ENCODE assay signal across 9 cellular contexts in the genomic region with DNA sequence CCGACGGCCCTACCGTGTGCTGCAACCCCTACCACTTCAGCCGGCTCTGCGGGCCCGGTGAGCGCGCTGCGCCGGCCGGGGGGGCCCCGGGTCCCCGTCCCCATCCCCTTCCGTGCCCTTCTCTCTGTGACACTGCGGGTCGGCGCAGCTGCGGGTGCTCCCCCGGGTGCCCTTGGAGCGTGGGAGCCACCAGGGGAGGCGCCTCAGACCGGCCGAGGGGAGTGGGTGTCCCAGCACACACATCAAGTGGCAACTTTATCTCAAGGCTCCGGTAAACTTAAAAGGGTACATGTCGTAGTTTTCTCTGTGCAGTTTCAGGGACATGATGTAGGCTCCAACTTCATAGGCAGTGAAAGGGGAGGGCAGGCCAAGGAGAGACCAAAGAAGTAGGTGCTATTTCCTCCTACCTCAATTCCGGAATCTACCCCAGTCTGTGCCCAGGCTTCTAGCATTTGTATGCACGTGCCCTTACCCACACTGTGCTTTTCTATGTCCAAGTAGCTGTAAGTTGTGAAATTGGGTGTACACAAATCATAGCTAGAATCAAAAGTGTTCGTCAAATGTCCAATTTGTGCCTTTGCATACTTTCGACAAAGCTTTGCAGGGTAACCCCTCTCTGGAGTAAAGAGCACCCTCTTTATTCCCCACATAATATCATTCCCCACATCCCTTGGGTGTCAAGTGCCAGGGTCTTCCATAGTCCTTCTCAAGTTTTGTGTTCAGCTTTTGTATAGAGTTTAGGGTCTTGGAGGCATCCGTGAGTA. TPM values are rescaled to one million over a fixed set of nuclear protein-coding genes. Genes with fewer than 3 reads are reported as not detected.
DNase-seq lines count a peak whose midpoint lies in the region; ATAC-seq, FAIRE-seq and TF ChIP-seq lines count a peak whose summit lies in the region.
"Had no signal": no experiment of that assay in that cellular context is flagged by ENCODE, and none has a peak within 500 bp of the region (broad histone marks: within the 10 kb centered on the region; RNA-seq: fewer than 3 reads in every experiment).

No MANE protein-coding gene starts in this region.

- 4 to 10% (median 5%) methylated on average over 22 to 30 of the region's 30 CpGs for WGBS in ovary, 3 donors

- CTCF ChIA-PET in endothelial cell of umbilical vein (lab: Charles Lee) = interaction anchor here (0.6 to 14.2 kb wide), 17 partner anchors 10 to 147 kb away, joined by 3 to 226 read pairs (median 3); no protein-coding TSS in a partner anchor
- CTCF ChIA-PET in GM10248 (lab: Yijun Ruan, JAX) = interaction anchor here (1.8 kb wide), 1 partner anchor 85 kb away, joined by 4 read pairs; no protein-coding TSS in a partner anchor

- H3F3A ChIP-seq in OCI-LY1 (ENCODE audit: insufficient read depth, low read length) = no peaks in the 10 kb centered on the region

- H3K9ac ChIP-seq in DND-41 (ENCODE audit: low read depth, low read length) (peak overlapping the region; percentile 66), OCI-LY1 (ENCODE audit: low read length) (peak overlapping the region; percentile 98), endothelial cell of umbilical vein (replicated peaks; ENCODE audit: extremely low read depth, insufficient read depth, low read length) (peak overlapping the region; percentile 78)

- FAIRE-seq in endothelial cell of umbilical vein (lab: Jason Lieb, UNC) = peak; percentile 72

- H3K79me2 ChIP-seq in DND-41 (ENCODE audit: insufficient read depth, low read length) = peaks cover 59% of the 10 kb centered on the region
- H3K79me2 ChIP-seq in OCI-LY1 (ENCODE audit: insufficient read depth, low read length) = peaks cover 13% of the 10 kb centered on the region
- peaks cover 44% of the 10 kb centered on the region for H3K79me2 ChIP-seq in endothelial cell of umbilical vein (ENCODE audit: control insufficient read depth, insufficient read depth, low read length)

- H3K4me1 ChIP-seq in DND-41 (ENCODE audit: insufficient read depth, low read length) (peaks cover 56% of the 10 kb centered on the region), OCI-LY1 (ENCODE audit: insufficient read depth, low read length, severe bottlenecking) (peaks cover 56% of the 10 kb centered on the region), endothelial cell of umbilical vein (ENCODE audit: control insufficient read depth, extremely low read depth, insufficient read depth, low read length) (peaks cover 44% of the 10 kb centered on the region), ovary (ENCODE audit: insufficient read depth) (peaks cover 23% of the 10 kb centered on the region), foreskin keratinocyte (peaks cover 3% of the 10 kb centered on the region)

- no peaks in the 10 kb centered on the region for H3K9me3 ChIP-seq in DND-41 (ENCODE audit: insufficient read depth, low read length, severe bottlenecking)
- H3K9me3 ChIP-seq in OCI-LY1 (ENCODE audit: low read length) = no peaks in the 10 kb centered on the region
- H3K9me3 ChIP-seq in endothelial cell of umbilical vein (replicated peaks; ENCODE audit: control insufficient read depth, insufficient read depth, low read length) = no peaks in the 10 kb centered on the region
- no peaks in the 10 kb centered on the region for H3K9me3 ChIP-seq in ovary

- H3K9me1 ChIP-seq in endothelial cell of umbilical vein (replicated peaks; ENCODE audit: control insufficient read depth, extremely low read depth, insufficient read depth, low read length) = no peaks in the 10 kb centered on the region

- H3K36me3 ChIP-seq in DND-41 (ENCODE audit: insufficient read depth, low read length) = peaks cover 6% of the 10 kb centered on the region; the same call in 1 of the 2 replicates
- no peaks in the 10 kb centered on the region for H3K36me3 ChIP-seq in OCI-LY1 (ENCODE audit: insufficient read depth, low read length)
- no peaks in the 10 kb centered on the region for H3K36me3 ChIP-seq in endothelial cell of umbilical vein (ENCODE audit: control insufficient read depth in 2 of 2, extremely low read depth in 1 of 2, insufficient read depth in 2 of 2, low read length in 2 of 2)
- no peaks in the 10 kb centered on the region for H3K36me3 ChIP-seq in ovary

- H3K27me3 ChIP-seq in DND-41 (ENCODE audit: insufficient read depth, low read length, poor library complexity) (peaks cover 29% of the 10 kb centered on the region), OCI-LY1 (ENCODE audit: insufficient read depth, low read length) (no peaks in the 10 kb centered on the region), endothelial cell of umbilical vein (ENCODE audit: control insufficient read depth in 2 of 2, insufficient read depth in 2 of 2, low read length in 2 of 2) (no peaks in the 10 kb centered on the region), ovary (no peaks in the 10 kb centered on the region), foreskin keratinocyte (peaks cover 45% of the 10 kb centered on the region)

- no peak for TF ChIP-seq EP300 in ovary (IDR thresholded peaks at IDR 0.05)

- BruUV-seq in endothelial cell of umbilical vein (replicated peaks; lab: Mats Ljungman, UMichigan) = no TSS peak

- POLR2A ChIA-PET in endothelial cell of umbilical vein (lab: Charles Lee) = no interaction called here
- POLR2A ChIA-PET in GM10248 (lab: Yijun Ruan, JAX) = no interaction called here

- no peak for TF ChIP-seq CTCF in DND-41 (IDR thresholded peaks at IDR 0.05; ENCODE audit: borderline replicate concordance, extremely low read depth, low read length, poor library complexity, severe bottlenecking)
- no peak for TF ChIP-seq CTCF in OCI-LY1 (IDR thresholded peaks at IDR 0.05; ENCODE audit: low read length)
- no peak for TF ChIP-seq CTCF in endothelial cell of umbilical vein (IDR thresholded peaks at IDR 0.05; ENCODE audit: extremely low read depth in 1 of 2, insufficient read depth in 1 of 2, low read depth in 1 of 2, low read length in 2 of 2)
- no peak for TF ChIP-seq CTCF in ovary (IDR thresholded peaks at IDR 0.05)
- no peak for TF ChIP-seq CTCF in GM10248 (IDR thresholded peaks at IDR 0.05; ENCODE audit: control extremely low read depth, extremely low read depth, low read depth, missing control alignments)
- no peak for TF ChIP-seq CTCF in foreskin keratinocyte (conservative IDR thresholded peaks at IDR 0.05)

- peak overlapping the region; percentile 59 to 75; a peak in 3 of 4 replicates for H3K4me3 ChIP-seq in DND-41 (ENCODE audit: low read depth in 1 of 2, low read length in 2 of 2)
- H3K4me3 ChIP-seq in OCI-LY1 (ENCODE audit: low read depth, low read length, poor library complexity, severe bottlenecking) = peak overlapping the region; percentile 83
- H3K4me3 ChIP-seq in endothelial cell of umbilical vein (replicated peaks in 1 of 3; ENCODE audit: insufficient read depth in 1 of 3, low read depth in 1 of 3, low read length in 3 of 3) = peak overlapping the region; percentile 56 to 79 (median 64)
- peak overlapping the region; percentile 54 for H3K4me3 ChIP-seq in ovary

- H3K27ac ChIP-seq in DND-41 (ENCODE audit: low read length) = peak overlapping the region; percentile 71
- peak overlapping the region; percentile 73 for H3K27ac ChIP-seq in OCI-LY1 (ENCODE audit: low read depth, low read length, poor library complexity, severe bottlenecking)
- peak overlapping the region; percentile 80 for H3K27ac ChIP-seq in endothelial cell of umbilical vein (ENCODE audit: insufficient read depth, low read depth, low read length)
- no peak overlapping the region for H3K27ac ChIP-seq in ovary
- H3K27ac ChIP-seq in foreskin keratinocyte = no peak overlapping the region
- H3K27ac ChIP-seq: epithelial cell of prostate had no signal

- intact Hi-C loops in endothelial cell of umbilical vein (cut with micrococcal nuclease) = no loop called here
- intact Hi-C loops in ovary (cut with DNase I) = loop anchor here (2.0 to 10.0 kb wide), 6 partner anchors 68 to 148 kb away; no protein-coding TSS in a partner anchor

- H4K20me1 ChIP-seq in DND-41 (ENCODE audit: insufficient read depth, low read length) (peaks cover 31% of the 10 kb centered on the region), OCI-LY1 (ENCODE audit: insufficient read depth, low read length) (no peaks in the 10 kb centered on the region), endothelial cell of umbilical vein (replicated peaks; ENCODE audit: control insufficient read depth, extremely low read depth, insufficient read depth, low read length) (no peaks in the 10 kb centered on the region)

- peak overlapping the region; percentile 90 for H3K4me2 ChIP-seq in DND-41 (ENCODE audit: insufficient read depth, low read length)
- H3K4me2 ChIP-seq in OCI-LY1 (ENCODE audit: low read length) = peak overlapping the region; percentile 94
- peak overlapping the region; percentile 78 for H3K4me2 ChIP-seq in endothelial cell of umbilical vein (ENCODE audit: insufficient read depth, low read length)

- H3K9me2 ChIP-seq in OCI-LY1 (ENCODE audit: low read depth, low read length) = no peaks in the 10 kb centered on the region

- TF ChIP-seq POLR2A in endothelial cell of umbilical vein (IDR thresholded peaks at IDR 0.05; ENCODE audit: low read depth, low read length) (no peak), ovary (IDR thresholded peaks at IDR 0.05) (no peak)

- no peak overlapping the region for H2AFZ ChIP-seq in DND-41 (ENCODE audit: low read depth, low read length)
- no peak overlapping the region for H2AFZ ChIP-seq in OCI-LY1 (ENCODE audit: low read length)
- no peak overlapping the region for H2AFZ ChIP-seq in endothelial cell of umbilical vein (ENCODE audit: low read depth, low read length)

- DNase-seq in DND-41 (peak; percentile 45), endothelial cell of umbilical vein (ENCODE audit: low read depth, low spot score) (no peak), ovary (no peak), GM10248 (ENCODE audit: extremely low spot score) (no peak), foreskin keratinocyte (no peak), NCI-H1694 (lab: John Stamatoyannopoulos, UW) (no peak)

- ATAC-seq in DND-41 (ENCODE audit: insufficient read depth, low read depth) (peak; percentile 4; the same call in 1 of the 3 replicates), foreskin keratinocyte (no peak), GM21360 (IDR thresholded peaks at IDR 0.05; ENCODE audit: unreplicated experiment) (no peak)

- dilution Hi-C loops in endothelial cell of umbilical vein (cut with MboI; ENCODE audit: extremely low pct_ligation_motif_present, low sequenced_read_pairs) = no loop called here

TF ChIP-seq in endothelial cell of umbilical vein, 7 proteins besides CTCF, POLR2A, EP300 and RAD21 (continues in another document):
- TF ChIP-seq POLR2AphosphoS5 (IDR thresholded peaks at IDR 0.05; ENCODE audit: insufficient read depth, low read depth, low read length) = no peak

RNA-seq across cellular contexts. Expression of a gene that starts 2.2 kb away (rescaled TPM):
- total RNA-seq in endothelial cell of umbilical vein (12.4 and 12.5 TPM in 2 replicates), ovary (10 to 100 TPM in 6 of 7 donors, 1 to 10 TPM in 1; 7.1 to 20.3 (median 14.1) TPM), foreskin keratinocyte (0.10 TPM in 1 of 2 replicates, not detected in the other)
- polyA plus RNA-seq in endothelial cell of umbilical vein (7.3 and 8.8 TPM in 2 replicates), ovary (10 to 100 TPM in 1 of 2 donors, 1 to 10 TPM in 1; 3.8 to 10.9 TPM), foreskin keratinocyte (0.02 and 0.03 TPM in 2 replicates)
- 3.5 and 4.0 TPM in 2 replicates for polyA plus RNA-seq in endothelial cell of umbilical vein (2011; cell fraction: cytosol; rRNA removed)
- 22.2 and 24.2 TPM in 2 replicates for polyA plus RNA-seq in endothelial cell of umbilical vein (2011; cell fraction: nucleus; rRNA removed)
- 5.8 and 11.3 TPM in 2 replicates for polyA plus RNA-seq in endothelial cell of umbilical vein (2012)
- polyA minus RNA-seq in endothelial cell of umbilical vein = 28.0 and 29.7 TPM in 2 replicates
- polyA minus RNA-seq in endothelial cell of umbilical vein (2011; cell fraction: cytosol; rRNA and poly(A)+ RNA removed) = 45.7 TPM
- polyA minus RNA-seq in endothelial cell of umbilical vein (2011; cell fraction: nucleus; rRNA and poly(A)+ RNA removed) = 22.4 and 35.7 TPM in 2 replicates

Comparison
In these comparisons a context has a peak if more than half of its experiments do, and no peak if none do; other contexts are left out.
1. H3K27ac ChIP-seq: peak in DND-41 (single experiment), OCI-LY1 (single experiment) and endothelial cell of umbilical vein (single experiment); none in ovary (0 of 2) and foreskin keratinocyte (single experiment).
2. Peak in every context shown above with its lines, with median percentiles within 50 percentile points of each other: H3K4me2 ChIP-seq, H3K4me3 ChIP-seq and H3K9ac ChIP-seq.